In genomic region chr7:20216637-20217036, GRCh38 we compare ENCODE assay signal across 14 cellular contexts. TPM values are rescaled to one million over a fixed set of nuclear protein-coding genes. Genes with fewer than 3 reads are reported as not detected.
DNase-seq lines count a peak whose midpoint lies in the region; ATAC-seq, FAIRE-seq and TF ChIP-seq lines count a peak whose summit lies in the region.
"Had no signal": no experiment of that assay in that cellular context is flagged by ENCODE, and none has a peak within 500 bp of the region (broad histone marks: within the 10 kb centered on the region; RNA-seq: fewer than 3 reads in every experiment).

No MANE protein-coding gene starts in this region.

- H3K27ac Mint-ChIP-seq in CD4-positive, CD25-positive, alpha-beta regulatory T cell: no peak overlapping the region
- peak overlapping the region; percentile 68 for H3K27ac Mint-ChIP-seq in memory B cell
- H3K27ac Mint-ChIP-seq: activated naive CD4-positive, alpha-beta T cell treated with anti-CD3 and anti-CD28 coated beads, Interleukin-2, amount 50 U/mL, for 24 hours had no signal

- H3K27me3 ChIP-seq in CD4-positive, CD25-positive, alpha-beta regulatory T cell (ENCODE audit: control insufficient read depth, insufficient read depth, low read length): no peaks in the 10 kb centered on the region
- H3K27me3 ChIP-seq in HUES48 (ENCODE audit: control insufficient read depth, insufficient read depth, low read length) (no peaks in the 10 kb centered on the region), K562 (ENCODE audit: control insufficient read depth in 2 of 2, insufficient read depth in 2 of 2, low read length in 2 of 2) (no peaks in the 10 kb centered on the region)

- no peak for FAIRE-seq in K562 (lab: Jason Lieb, UNC)

- in situ Hi-C loops in K562 (cut with MboI): no loop called here

- no peak for TF ChIP-seq POLR2A in K562 (conservative IDR thresholded peaks at IDR 0.05)

- H3K9me3 Mint-ChIP-seq in CD4-positive, CD25-positive, alpha-beta regulatory T cell: peaks cover 0 to 6% (median 0%) of the 10 kb centered on the region in 7 donors
- H3K9me3 Mint-ChIP-seq in memory B cell: peaks cover 3% of the 10 kb centered on the region
- H3K9me3 Mint-ChIP-seq: activated naive CD4-positive, alpha-beta T cell treated with anti-CD3 and anti-CD28 coated beads, Interleukin-2, amount 50 U/mL, for 24 hours had no signal

- H3K27me3 Mint-ChIP-seq in CD4-positive, CD25-positive, alpha-beta regulatory T cell: no peaks in the 10 kb centered on the region
- H3K27me3 Mint-ChIP-seq in memory B cell: no peaks in the 10 kb centered on the region
- H3K27me3 Mint-ChIP-seq: activated naive CD4-positive, alpha-beta T cell treated with anti-CD3 and anti-CD28 coated beads, Interleukin-2, amount 50 U/mL, for 24 hours had no signal

- 9% methylated on average over 1 of the region's 1 CpG for WGBS in K562 (ENCODE audit: insufficient coverage, low coverage, missing lambda C conversion rate)

- no peak overlapping the region for H3K27ac ChIP-seq in CD4-positive, CD25-positive, alpha-beta regulatory T cell (ENCODE audit: insufficient read depth, low read length, poor library complexity, severe bottlenecking)
- H3K27ac ChIP-seq in HUES48 (ENCODE audit: low read depth, low read length): peak overlapping the region; percentile 66
- peak overlapping the region; percentile 83 for H3K27ac ChIP-seq in K562 (ENCODE audit: extremely low read depth, low read depth, low read length)
- H3K27ac ChIP-seq: SK-N-MC, thoracic aorta had no signal

- H3K4me1 ChIP-seq in CD4-positive, CD25-positive, alpha-beta regulatory T cell (ENCODE audit: control insufficient read depth, insufficient read depth, low read length, poor library complexity, severe bottlenecking): no peaks in the 10 kb centered on the region
- H3K4me1 ChIP-seq in HUES48 (ENCODE audit: control insufficient read depth, insufficient read depth, low read length): peaks cover 37% of the 10 kb centered on the region
- H3K4me1 ChIP-seq in K562 (replicated peaks in 1 of 2; ENCODE audit: control insufficient read depth in 2 of 2, insufficient read depth in 2 of 2, low read length in 2 of 2): peaks cover 11 to 60% of the 10 kb centered on the region in 2 experiments

- CTCF ChIA-PET in K562 (lab: Yijun Ruan, JAX; ENCODE audit: low intra/inter-chr PET ratio): no interaction called here

- H3K9ac ChIP-seq in HUES48 (ENCODE audit: low read depth, low read length): peak overlapping the region; percentile 86; the same call in 1 of the 2 replicates
- H3K9ac ChIP-seq in K562 (ENCODE audit: insufficient read depth in 1 of 2, low read depth in 2 of 2, low read length in 2 of 2): peak overlapping the region in 1 of 2 experiments; percentile 81; a peak in 2 of 4 replicates

- peaks cover 0 to 15% (median 0%) of the 10 kb centered on the region in 4 donors for H3K4me1 Mint-ChIP-seq in CD4-positive, CD25-positive, alpha-beta regulatory T cell
- H3K4me1 Mint-ChIP-seq in memory B cell: peaks cover 44% of the 10 kb centered on the region
- H3K4me1 Mint-ChIP-seq: activated naive CD4-positive, alpha-beta T cell treated with anti-CD3 and anti-CD28 coated beads, Interleukin-2, amount 50 U/mL, for 24 hours had no signal

- H3K4me2 ChIP-seq in K562 (ENCODE audit: insufficient read depth, low read length): peak overlapping the region; percentile 79

- ATAC-seq in CD4-positive, CD25-positive, alpha-beta regulatory T cell (ENCODE audit: low read depth in 2 of 2): no peak
- no peak for ATAC-seq in K562
- no peak for ATAC-seq in memory B cell (ENCODE audit: low read depth)

- DNase-seq in CD4-positive, CD25-positive, alpha-beta regulatory T cell: no peak
- DNase-seq in K562 (ENCODE audit: extremely low read depth in 1 of 4, low spot score in 3 of 4): peak in 1 of 4 experiments; percentile 21
- DNase-seq in memory B cell (ENCODE audit: low spot score in 2 of 2): no peak
- DNase-seq in foreskin fibroblast: no peak
- DNase-seq in OCI-M2 (lab: John Stamatoyannopoulos, UW; ENCODE audit: unreplicated experiment): no peak
- DNase-seq in AG08395 (ENCODE audit: low spot score): no peak
- no peak for DNase-seq in NOMO-1 (lab: John Stamatoyannopoulos, UW; ENCODE audit: unreplicated experiment in 2 of 2)
- DNase-seq: IMR-90; NCI-H1694 treated with DMSO at 0.1 percent for 48 hours; stimulated activated CD4-positive, alpha-beta T cell treated with anti-CD3 and anti-CD28 coated beads, Interleukin-12 subunit alpha, Interleukin-12 subunit beta, amount 100 ng/mL, for 4 hours had no signal

- no peaks in the 10 kb centered on the region for H3K36me3 ChIP-seq in CD4-positive, CD25-positive, alpha-beta regulatory T cell (ENCODE audit: control insufficient read depth, insufficient read depth, low read length)
- H3K36me3 ChIP-seq in HUES48 (ENCODE audit: control insufficient read depth, insufficient read depth, low read length): peaks cover 5% of the 10 kb centered on the region
- H3K36me3 ChIP-seq in K562 (ENCODE audit: control insufficient read depth, insufficient read depth, low read length): no peaks in the 10 kb centered on the region; the same call in 2 of the 3 replicates
- H3K36me3 ChIP-seq: thoracic aorta had no signal

- TF ChIP-seq RAD21 in K562 (CRISPR knock-in tag; conservative IDR thresholded peaks at IDR 0.05 in 1 of 2, IDR thresholded peaks at IDR 0.05 in 1 of 2): no peak

- peaks cover 56% of the 10 kb centered on the region for H3K79me2 ChIP-seq in K562 (ENCODE audit: control insufficient read depth, insufficient read depth, low read length)

- no peak for TF ChIP-seq EP300 in K562 (IDR thresholded peaks at IDR 0.05; ENCODE audit: low read length)

- H3K4me3 ChIP-seq in CD4-positive, CD25-positive, alpha-beta regulatory T cell (ENCODE audit: low read depth, low read length): peak overlapping the region; percentile 40
- peak overlapping the region; percentile 81 for H3K4me3 ChIP-seq in HUES48 (ENCODE audit: low read depth, low read length)
- H3K4me3 ChIP-seq in K562: peak overlapping the region; percentile 41
- no peak overlapping the region for H3K4me3 ChIP-seq in foreskin fibroblast (ENCODE audit: low read depth in 1 of 2, low read length in 2 of 2)
- H3K4me3 ChIP-seq: SK-N-MC, thoracic aorta had no signal

- H3K4me3 Mint-ChIP-seq in CD4-positive, CD25-positive, alpha-beta regulatory T cell: peak overlapping the region in 1 of 4 donors; percentile 77
- peak overlapping the region; percentile 67 for H3K4me3 Mint-ChIP-seq in memory B cell
- H3K4me3 Mint-ChIP-seq: activated naive CD4-positive, alpha-beta T cell treated with anti-CD3 and anti-CD28 coated beads, Interleukin-2, amount 50 U/mL, for 24 hours had no signal

- POLR2A ChIA-PET in K562 (lab: Yijun Ruan, JAX): interaction anchor here (1.2 to 1.3 kb wide), 2 partner anchors 10 to 14 kb away, joined by 4 to 7 read pairs; no protein-coding TSS in a partner anchor

- no peaks in the 10 kb centered on the region for H4K20me1 ChIP-seq in K562 (replicated peaks; ENCODE audit: control insufficient read depth, insufficient read depth, low read length)

- intact Hi-C loops in K562 (cut with micrococcal nuclease): loop anchor here (1.0 kb wide), 1 partner anchor 95 kb away; no protein-coding TSS in a partner anchor

- TF ChIP-seq CTCF in K562 (IDR thresholded peaks at IDR 0.05 in 2 of 3, conservative IDR thresholded peaks at IDR 0.05 in 1 of 3; ENCODE audit: insufficient read depth in 2 of 3, low read depth in 1 of 3, low read length in 3 of 3) (no peak), foreskin fibroblast (IDR thresholded peaks at IDR 0.05; ENCODE audit: low read depth, low read length) (no peak)

- no peaks in the 10 kb centered on the region for H3K36me3 Mint-ChIP-seq in CD4-positive, CD25-positive, alpha-beta regulatory T cell
- peaks cover 10% of the 10 kb centered on the region for H3K36me3 Mint-ChIP-seq in memory B cell
- H3K36me3 Mint-ChIP-seq: activated naive CD4-positive, alpha-beta T cell treated with anti-CD3 and anti-CD28 coated beads, Interleukin-2, amount 50 U/mL, for 24 hours had no signal

- TSS peak; percentile 72 for BruUV-seq in K562 (replicated peaks; lab: Mats Ljungman, UMichigan)

- no peaks in the 10 kb centered on the region for H3K9me3 ChIP-seq in CD4-positive, CD25-positive, alpha-beta regulatory T cell (ENCODE audit: control insufficient read depth in 2 of 2, low read length in 2 of 2)
- H3K9me3 ChIP-seq in HUES48 (ENCODE audit: control insufficient read depth, insufficient read depth, low read length) (no peaks in the 10 kb centered on the region), K562 (replicated peaks; ENCODE audit: control insufficient read depth, insufficient read depth, low read depth, low read length) (0 out of 2 replicates have a peak, but pooled peaks cover 2% of the 10 kb centered on the region)
- H3K9me3 ChIP-seq: thoracic aorta had no signal

- H3K9me1 ChIP-seq in K562 (ENCODE audit: control insufficient read depth, insufficient read depth, low read length): no peaks in the 10 kb centered on the region

- H2AFZ ChIP-seq in K562 (ENCODE audit: low read depth, low read length): peak overlapping the region; percentile 35; the same call in 1 of the 2 replicates

TF ChIP-seq in K562, 482 proteins besides CTCF, POLR2A, EP300 and RAD21 (continues in another document):
- TF ChIP-seq MEIS2 (IDR thresholded peaks at IDR 0.05; ENCODE audit: partially characterized antibody) (peak; percentile 77), CEBPB (tag; IDR thresholded peaks at IDR 0.05) (no peak), PML (IDR thresholded peaks at IDR 0.05; ENCODE audit: low read length) (no peak), ZNF165 (CRISPR knock-in tag; IDR thresholded peaks at IDR 0.05; ENCODE audit: borderline replicate concordance) (no peak)

RNA-seq across cellular contexts. Expression of gene MACC1, which starts 0.5 kb away (rescaled TPM):
- 1.0 TPM for total RNA-seq in CD4-positive, CD25-positive, alpha-beta regulatory T cell
- under 1 TPM in 2 of 4 donors, not detected in 2; 0.12 to 0.21 TPM for polyA plus RNA-seq in CD4-positive, CD25-positive, alpha-beta regulatory T cell
- 22.2 and 81.4 TPM in 2 replicates for total RNA-seq in K562 (2011; cell fraction: chromatin; rRNA removed; ENCODE audit: low replicate concordance)
- total RNA-seq in K562 (2011; cell fraction: nucleolus; rRNA removed): 6.7 and 10.3 TPM in 2 replicates
- 21.9 and 60.5 TPM in 2 replicates for total RNA-seq in K562 (2011; cell fraction: nucleoplasm; rRNA removed)
- total RNA-seq in K562 (2014; rRNA removed) (10.4 and 12.6 TPM in 2 replicates), K562 (2014; rRNA removed; fragmentation: Illumina TruSeq; extraction: Trizol) (30.2 and 36.7 TPM in 2 replicates), K562 (2015; rRNA removed; fragmentation: Illumina TruSeq; extraction: Trizol) (16.7 and 17.8 TPM in 2 replicates), K562 (2021) (16.1 and 20.4 TPM in 2 replicates)
- polyA plus RNA-seq in K562 (2011; rRNA removed) (5.1 and 12.7 TPM in 2 replicates), K562 (2014; fragmentation: Illumina TruSeq; extraction: Trizol) (9.1 and 9.6 TPM in 2 replicates), K562 (2014; fragmentation: Nextera tagmentation; extraction: Ambion mirVana) (1 to 10 TPM; 7.5 to 8.6 TPM), K562 (2014; rRNA removed) (4.4 and 5.9 TPM in 2 replicates)
- 1.9 and 2.4 TPM in 2 replicates for polyA plus RNA-seq in K562 (2011; cell fraction: cytosol; rRNA removed)
- polyA plus RNA-seq in K562 (2011; cell fraction: nucleus; rRNA removed): 4.5 and 6.4 TPM in 2 replicates
- polyA plus RNA-seq in K562 (2012): 5.6 and 6.9 TPM in 2 replicates
- polyA minus RNA-seq in K562 (2011; rRNA and poly(A)+ RNA removed): 25.1 and 40.4 TPM in 2 replicates
- polyA minus RNA-seq in K562 (2011; cell fraction: cytosol; rRNA and poly(A)+ RNA removed): 9.4 and 19.5 TPM in 2 replicates
- polyA minus RNA-seq in K562 (2011; cell fraction: nucleus; rRNA and poly(A)+ RNA removed): 13.6 and 17.3 TPM in 2 replicates
- polyA plus RNA-seq: IMR-90 had no signal

Comparison
In these comparisons a context has a peak if more than half of its experiments do, and no peak if none do; other contexts are left out.
1. H3K4me3 ChIP-seq: peak in CD4-positive, CD25-positive, alpha-beta regulatory T cell (single experiment), HUES48 (single experiment) and K562 (single experiment); none in foreskin fibroblast (0 of 2).